ENCODE assay signal across 21 cellular contexts in genomic region chr4:78666830-78667258, GRCh38.
DNase-seq lines count a peak whose midpoint lies in the region; ATAC-seq and TF ChIP-seq lines count a peak whose summit lies in the region.
"Had no signal": no experiment of that assay in that cellular context is flagged by ENCODE, and none has a peak within 500 bp of the region (broad histone marks: within the 10 kb centered on the region; RNA-seq: fewer than 3 reads in every experiment).

No MANE protein-coding gene starts in this region.

- H3K18ac ChIP-seq in IMR-90 (ENCODE audit: low read depth, low read length), result no peak overlapping the region

- no peak overlapping the region for H3K27ac Mint-ChIP-seq in activated CD4-positive, alpha-beta memory T cell treated with anti-CD3 and anti-CD28 coated beads, Interleukin-2, amount 10 ng/mL, durations not matched to agents 7 days and 5 days
- H3K27ac Mint-ChIP-seq: endodermal cell, WTC11 had no signal

- no peak overlapping the region for H2BK15ac ChIP-seq in IMR-90 (ENCODE audit: low read depth, low read length)

- H4K91ac ChIP-seq in IMR-90 (ENCODE audit: insufficient read depth, low read depth, low read length), result no peak overlapping the region

- DNase-seq in AML-193 (lab: John Stamatoyannopoulos, UW), result peak; percentile 74 to 81
- DNase-seq in IMR-90, result no peak
- peak; percentile 68 for DNase-seq in SKM-1 treated with dmso at 0.1 percent for 144 hours (lab: John Stamatoyannopoulos, UW; ENCODE audit: unreplicated experiment)
- no peak for DNase-seq in left ventricle myocardium inferior
- no peak for DNase-seq in activated CD4-positive, alpha-beta memory T cell treated with anti-CD3 and anti-CD28 coated beads, Interleukin-2, amount 10 ng/mL, durations not matched to agents 7 days and 5 days
- no peak for DNase-seq in posterior vena cava (ENCODE audit: low spot score)
- no peak for DNase-seq in hepatic stellate cell (ENCODE audit: low spot score)
- DNase-seq in aorta, result no peak
- DNase-seq: ACHN; activated effector memory CD4-positive, alpha-beta T cell treated with anti-CD3 and anti-CD28 coated beads, Interleukin-2, amount 50 U/mL, for 16 hours; amniotic stem cell; cerebellar nuclear complex; endodermal cell; foreskin melanocyte; naive thymus-derived CD8-positive, alpha-beta T cell; NCI-H1048; NCI-H2081 treated with DMSO at 0.1 percent for 48 hours; NCI-H524; Peyer's patch had no signal

- no peak overlapping the region for H3K9ac ChIP-seq in IMR-90 (ENCODE audit: low read depth, low read length)

- dilution Hi-C loops in IMR-90 (cut with HindIII; ENCODE audit: low sequenced_read_pairs, unreplicated experiment), result no loop called here

- H2BK120ac ChIP-seq in IMR-90 (ENCODE audit: low read depth, low read length), result no peak overlapping the region

- H4K5ac ChIP-seq in IMR-90 (ENCODE audit: low read depth, low read length), result no peak overlapping the region

- H4K20me1 ChIP-seq in IMR-90 (ENCODE audit: insufficient read depth, low read length), result no peaks in the 10 kb centered on the region

- H2BK20ac ChIP-seq in IMR-90 (ENCODE audit: low read depth, low read length), result no peak overlapping the region

- ATAC-seq in IMR-90 (ENCODE audit: low read depth) (no peak), aorta (ENCODE audit: low FRiP score) (no peak)
- ATAC-seq: left lobe of liver; naive thymus-derived CD8-positive, alpha-beta T cell; WTC11 had no signal

- H3K4me1 ChIP-seq in IMR-90 (ENCODE audit: control insufficient read depth, insufficient read depth, low read length), result peaks cover 3% of the 10 kb centered on the region
- H3K4me1 ChIP-seq in left ventricle myocardium inferior, result peaks cover 32% of the 10 kb centered on the region
- H3K4me1 ChIP-seq in aorta (ENCODE audit: control insufficient read depth in 1 of 2, insufficient read depth in 2 of 2, low read length in 2 of 2), result no peaks in the 10 kb centered on the region

- no peak overlapping the region for H3K4me3 Mint-ChIP-seq in activated CD4-positive, alpha-beta memory T cell treated with anti-CD3 and anti-CD28 coated beads, Interleukin-2, amount 10 ng/mL, durations not matched to agents 7 days and 5 days
- H3K4me3 Mint-ChIP-seq: endodermal cell; naive thymus-derived CD8-positive, alpha-beta T cell; WTC11 had no signal

- no peak overlapping the region for H2BK5ac ChIP-seq in IMR-90 (ENCODE audit: low read depth, low read length, poor library complexity, severe bottlenecking)

- H3K9me3 Mint-ChIP-seq in activated CD4-positive, alpha-beta memory T cell treated with anti-CD3 and anti-CD28 coated beads, Interleukin-2, amount 10 ng/mL, durations not matched to agents 7 days and 5 days, result no peaks in the 10 kb centered on the region
- H3K9me3 Mint-ChIP-seq: endodermal cell; naive thymus-derived CD8-positive, alpha-beta T cell; WTC11 had no signal

- H3K9me1 ChIP-seq in IMR-90 (ENCODE audit: insufficient read depth, low read length), result 0 out of 2 replicates have a peak, but pooled peaks cover 3% of the 10 kb centered on the region

- H3K9me3 ChIP-seq in IMR-90 (ENCODE audit: control insufficient read depth, insufficient read depth, low read length) (no peaks in the 10 kb centered on the region), left ventricle myocardium inferior (replicated peaks) (no peaks in the 10 kb centered on the region), aorta (ENCODE audit: control insufficient read depth, low read length) (no peaks in the 10 kb centered on the region)
- H3K9me3 ChIP-seq: Peyer's patch had no signal

- no peak for TF ChIP-seq POLR2A in IMR-90 (IDR thresholded peaks at IDR 0.05; ENCODE audit: low read depth, low read length)

- no peak overlapping the region for H2AK9ac ChIP-seq in IMR-90 (replicated peaks; ENCODE audit: low read depth, low read length, poor library complexity)

- peaks cover 7% of the 10 kb centered on the region for H3K27me3 Mint-ChIP-seq in activated CD4-positive, alpha-beta memory T cell treated with anti-CD3 and anti-CD28 coated beads, Interleukin-2, amount 10 ng/mL, durations not matched to agents 7 days and 5 days
- H3K27me3 Mint-ChIP-seq: naive thymus-derived CD8-positive, alpha-beta T cell had no signal

- no peak overlapping the region for H3K4me2 ChIP-seq in IMR-90 (ENCODE audit: low read depth, low read length)

- H3K36me3 ChIP-seq in IMR-90 (ENCODE audit: control insufficient read depth, insufficient read depth, low read length) (no peaks in the 10 kb centered on the region), left ventricle myocardium inferior (no peaks in the 10 kb centered on the region), aorta (ENCODE audit: control insufficient read depth in 1 of 2, insufficient read depth in 2 of 2, low read length in 1 of 2) (no peaks in the 10 kb centered on the region)
- H3K36me3 ChIP-seq: Peyer's patch had no signal

- H2AFZ ChIP-seq in IMR-90 (replicated peaks; ENCODE audit: low read length, poor library complexity), result no peak overlapping the region

- intact Hi-C loops in IMR-90 (cut with micrococcal nuclease), result no loop called here
- intact Hi-C loops in left ventricle myocardium inferior (cut with micrococcal nuclease), result no loop called here
- intact Hi-C loops in posterior vena cava (cut with DNase I), result no loop called here
- intact Hi-C loops in aorta (cut with DNase I), result no loop called here

- no peaks in the 10 kb centered on the region for H3K27me3 ChIP-seq in IMR-90 (ENCODE audit: control insufficient read depth, insufficient read depth, low read length)
- no peaks in the 10 kb centered on the region for H3K27me3 ChIP-seq in left ventricle myocardium inferior (ENCODE audit: low read depth)
- H3K27me3 ChIP-seq in aorta (ENCODE audit: control insufficient read depth in 1 of 2, insufficient read depth in 2 of 2, low read length in 1 of 2), result no peaks in the 10 kb centered on the region
- H3K27me3 ChIP-seq: Peyer's patch had no signal

- POLR2A ChIA-PET in IMR-90 (lab: Charles Lee; ENCODE audit: unreplicated experiment), result interaction anchor here (0.6 kb wide), 1 partner anchor 108 kb away, joined by 29 read pairs; no protein-coding TSS in a partner anchor
- POLR2A ChIA-PET in activated CD4-positive, alpha-beta memory T cell treated with anti-CD3 and anti-CD28 coated beads, Interleukin-2, amount 10 ng/mL, durations not matched to agents 7 days and 5 days (lab: Charles Lee), result no interaction called here

- H4K8ac ChIP-seq in IMR-90 (ENCODE audit: low read depth in 2 of 2, low read length in 2 of 2), result no peak overlapping the region

- no peak overlapping the region for H3K23ac ChIP-seq in IMR-90 (ENCODE audit: low read depth, low read length)

- peaks cover 39% of the 10 kb centered on the region for H3K4me1 Mint-ChIP-seq in activated CD4-positive, alpha-beta memory T cell treated with anti-CD3 and anti-CD28 coated beads, Interleukin-2, amount 10 ng/mL, durations not matched to agents 7 days and 5 days

- TF ChIP-seq CTCF in IMR-90 (conservative IDR thresholded peaks at IDR 0.05; ENCODE audit: low read depth, low read length), result no peak
- TF ChIP-seq CTCF in left ventricle myocardium inferior (IDR thresholded peaks at IDR 0.05; ENCODE audit: borderline replicate concordance), result no peak

- no peak overlapping the region for H2AK5ac ChIP-seq in IMR-90 (ENCODE audit: low read depth, low read length)

- no peaks in the 10 kb centered on the region for H3K36me3 Mint-ChIP-seq in activated CD4-positive, alpha-beta memory T cell treated with anti-CD3 and anti-CD28 coated beads, Interleukin-2, amount 10 ng/mL, durations not matched to agents 7 days and 5 days (ENCODE audit: low read depth)
- H3K36me3 Mint-ChIP-seq: naive thymus-derived CD8-positive, alpha-beta T cell; WTC11 had no signal

- H3K4ac ChIP-seq in IMR-90 (ENCODE audit: low read depth, low read length), result no peak overlapping the region

- CTCF ChIA-PET in IMR-90 (lab: Yijun Ruan, JAX), result no interaction called here
- CTCF ChIA-PET in activated CD4-positive, alpha-beta memory T cell treated with anti-CD3 and anti-CD28 coated beads, Interleukin-2, amount 10 ng/mL, durations not matched to agents 7 days and 5 days (lab: Charles Lee), result no interaction called here

- WGBS in IMR-90 (ENCODE audit: extremely low coverage in 2 of 2, insufficient read length in 1 of 2), 2 experiments, result no CpG with 5 or more reads among the region's 3 CpGs
- 82 to 85% methylated on average over 3 of the region's 3 CpGs for WGBS in aorta, 2 donors

- no TSS peak for BruUV-seq in IMR-90 (replicated peaks; lab: Mats Ljungman, UMichigan)

- H3K14ac ChIP-seq in IMR-90 (replicated peaks; ENCODE audit: low read depth, low read length), result no peak overlapping the region

- H3K56ac ChIP-seq in IMR-90 (ENCODE audit: extremely low read depth, insufficient read depth, low read length), result no peak overlapping the region

- H3K27ac ChIP-seq in IMR-90 (ENCODE audit: insufficient read depth, low read length), result no peak overlapping the region
- H3K27ac ChIP-seq in left ventricle myocardium inferior (replicated peaks), result peak overlapping the region; percentile 36
- no peak overlapping the region for H3K27ac ChIP-seq in aorta (ENCODE audit: low read depth in 1 of 2, low read length in 2 of 2)

- H3K4me3 ChIP-seq in IMR-90 (ENCODE audit: insufficient read depth, low read depth, low read length), result no peak overlapping the region
- H3K4me3 ChIP-seq in left ventricle myocardium inferior, result no peak overlapping the region
- no peak overlapping the region for H3K4me3 ChIP-seq in aorta (ENCODE audit: low read length in 2 of 2)
- H3K4me3 ChIP-seq: Peyer's patch had no signal

- no peak for TF ChIP-seq RAD21 in IMR-90 (IDR thresholded peaks at IDR 0.05; ENCODE audit: low read length)

- H3K79me1 ChIP-seq in IMR-90 (ENCODE audit: low read depth in 1 of 2, low read length in 2 of 2), result no peaks in the 10 kb centered on the region

- in situ Hi-C loops in IMR-90 (cut with MboI; ENCODE audit: low sequenced_read_pairs), result no loop called here

TF ChIP-seq in IMR-90, 13 proteins besides CTCF, POLR2A, EP300 and RAD21:
- TF ChIP-seq CEBPB (IDR thresholded peaks at IDR 0.05; ENCODE audit: low read depth, low read length), result 0 out of 2 replicates have a peak, but pooled peaks have one; percentile 44
- TF ChIP-seq BHLHE40 (IDR thresholded peaks at IDR 0.05; ENCODE audit: low read depth, low read length), result no peak
- TF ChIP-seq NFE2L2 (IDR thresholded peaks at IDR 0.05; ENCODE audit: low read depth, low read length), result no peak
- no peak for TF ChIP-seq MAZ (IDR thresholded peaks at IDR 0.05; ENCODE audit: borderline replicate concordance, low read depth, low read length)

Comparison
In these comparisons a context has a peak if more than half of its experiments do, and no peak if none do; other contexts are left out.
1. DNase-seq: peak in AML-193 (2 of 2) and SKM-1 treated with dmso at 0.1 percent for 144 hours (single experiment); none in IMR-90 (single experiment), left ventricle myocardium inferior (single experiment), activated CD4-positive, alpha-beta memory T cell treated with anti-CD3 and anti-CD28 coated beads, Interleukin-2, amount 10 ng/mL, durations not matched to agents 7 days and 5 days (single experiment), posterior vena cava (single experiment), hepatic stellate cell (single experiment) and aorta (0 of 2).